7 cellular contexts compared by ENCODE assay signal in genomic region chr15:72474466-72474911, GRCh38.
DNase-seq lines count a peak whose midpoint lies in the region; ATAC-seq lines count a peak whose summit lies in the region.

No MANE protein-coding gene starts in this region.

- H3K27me3 ChIP-seq in adipocyte (replicated peaks; ENCODE audit: control insufficient read depth, insufficient read depth, low read length): no peaks in the 10 kb centered on the region

- peaks cover 35% of the 10 kb centered on the region for H3K4me1 ChIP-seq in adipocyte (ENCODE audit: control insufficient read depth, insufficient read depth, low read length)

- peak overlapping the region; percentile 99 for H3K27ac Mint-ChIP-seq in stimulated activated memory B cell treated with anti-CD40 and anti-IgM and Interleukin-4, amounts not matched to agents 10 μg/mL and 1 μg/mL and 100 μg/mL, for 72 hours

- ATAC-seq in GM19397 (IDR thresholded peaks at IDR 0.05; ENCODE audit: unreplicated experiment) (peak; percentile 19), HG03135 (IDR thresholded peaks at IDR 0.05; ENCODE audit: unreplicated experiment) (peak; percentile 14)
- peak; percentile 37 for ATAC-seq in stimulated activated memory B cell treated with anti-CD40 and anti-IgM and Interleukin-4, amounts not matched to agents 10 μg/mL and 1 μg/mL and 100 μg/mL, for 72 hours

- H3K4me3 Mint-ChIP-seq in stimulated activated memory B cell treated with anti-CD40 and anti-IgM and Interleukin-4, amounts not matched to agents 10 μg/mL and 1 μg/mL and 100 μg/mL, for 72 hours: peak overlapping the region; percentile 90

- peak; percentile 55 for DNase-seq in adipocyte (ENCODE audit: low read depth)
- DNase-seq in DMS53 treated with DMSO at 0.1 percent for 48 hours (lab: John Stamatoyannopoulos, UW; ENCODE audit: unreplicated experiment): no peak
- no peak for DNase-seq in NCI-H187 treated with DMSO at 0.1 percent for 48 hours (lab: John Stamatoyannopoulos, UW)

- no peaks in the 10 kb centered on the region for H3K9me3 ChIP-seq in adipocyte (ENCODE audit: control insufficient read depth, low read length)
- no peaks in the 10 kb centered on the region for H3K9me3 ChIP-seq in iPS-18c (ENCODE audit: control insufficient read depth, insufficient read depth, low read length)

- H3K9me3 Mint-ChIP-seq in stimulated activated memory B cell treated with anti-CD40 and anti-IgM and Interleukin-4, amounts not matched to agents 10 μg/mL and 1 μg/mL and 100 μg/mL, for 72 hours: no peaks in the 10 kb centered on the region

- peaks cover 50% of the 10 kb centered on the region for H3K4me1 Mint-ChIP-seq in stimulated activated memory B cell treated with anti-CD40 and anti-IgM and Interleukin-4, amounts not matched to agents 10 μg/mL and 1 μg/mL and 100 μg/mL, for 72 hours

- H3K36me3 ChIP-seq in adipocyte (ENCODE audit: control insufficient read depth, insufficient read depth, low read length, severe bottlenecking): peaks cover 27% of the 10 kb centered on the region

- H3K9ac ChIP-seq in adipocyte (ENCODE audit: low read length): peak overlapping the region; percentile 100

- H3K27me3 Mint-ChIP-seq in stimulated activated memory B cell treated with anti-CD40 and anti-IgM and Interleukin-4, amounts not matched to agents 10 μg/mL and 1 μg/mL and 100 μg/mL, for 72 hours: no peaks in the 10 kb centered on the region

- H3K4me3 ChIP-seq in adipocyte (ENCODE audit: low read length) (peak overlapping the region; percentile 89), iPS-18c (ENCODE audit: insufficient read depth, low read depth, low read length) (peak overlapping the region; percentile 95)

- H3K36me3 Mint-ChIP-seq in stimulated activated memory B cell treated with anti-CD40 and anti-IgM and Interleukin-4, amounts not matched to agents 10 μg/mL and 1 μg/mL and 100 μg/mL, for 72 hours: peaks cover 10% of the 10 kb centered on the region
